ENCODE assay signal across 30 cellular contexts in the genomic region with DNA sequence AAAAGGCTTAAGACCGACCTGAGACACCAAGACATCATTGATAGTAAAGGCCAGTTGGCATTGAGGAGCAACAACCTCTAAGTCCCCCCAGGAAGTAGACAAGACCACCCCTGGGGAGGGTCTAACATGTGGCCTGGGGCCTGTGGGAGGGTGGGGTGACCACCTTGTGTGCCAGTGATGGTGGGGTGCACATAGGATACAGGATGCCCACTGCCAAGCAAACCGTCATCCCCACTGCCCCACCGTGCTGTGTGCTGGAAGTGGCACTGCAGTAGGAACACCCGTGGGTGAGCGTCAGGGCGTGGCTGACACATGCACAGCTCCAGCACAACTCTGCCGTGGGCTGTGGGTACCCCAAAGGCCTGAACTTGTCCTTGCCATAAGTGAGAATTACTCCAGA.
"Had no signal": no experiment of that assay in that cellular context is flagged by ENCODE, and none has a peak within 500 bp of the region (broad histone marks: within the 10 kb centered on the region; RNA-seq: fewer than 3 reads in every experiment).

No MANE protein-coding gene starts in this region.

- H3K36me3 Mint-ChIP-seq: naive B cell; naive thymus-derived CD8-positive, alpha-beta T cell; natural killer cell treated with Interleukin-12 subunit alpha and Interleukin-12 subunit beta and Interleukin-15 and Interleukin-18, amount 100 ng/mL, for 72 hours; stimulated activated naive B cell treated with anti-CD40 and anti-IgM and Interleukin-4, amounts not matched to agents 10 μg/mL and 1 μg/mL and 100 μg/mL, for 72 hours; type B pancreatic cell had no signal

- H3K4me3 ChIP-seq: ovary, psoas muscle, skin epidermis, smooth muscle cell, spleen, stomach, thoracic aorta, thyroid gland, transverse colon, uterus had no signal

- H3K9me3 Mint-ChIP-seq: naive thymus-derived CD8-positive, alpha-beta T cell; natural killer cell treated with Interleukin-12 subunit alpha and Interleukin-12 subunit beta and Interleukin-15 and Interleukin-18, amount 100 ng/mL, for 72 hours; stimulated activated naive CD8-positive, alpha-beta T cell treated with anti-CD3 and anti-CD28 coated beads, Interleukin-15, Interleukin-2, amounts not matched to agents 100 ng/mL and 50 ng/mL, for 24 hours; type B pancreatic cell had no signal

- H3K27ac ChIP-seq: ovary, parathyroid adenoma, psoas muscle, skin epidermis, spleen, stomach, thoracic aorta, thyroid gland, transverse colon, uterus had no signal

- H3K27ac Mint-ChIP-seq: naive B cell; natural killer cell treated with Interleukin-12 subunit alpha and Interleukin-12 subunit beta and Interleukin-15 and Interleukin-18, amount 100 ng/mL, for 72 hours; nephron progenitor cell; progenitor cell of endocrine pancreas; stimulated activated naive B cell treated with anti-CD40 and anti-IgM and Interleukin-4, amounts not matched to agents 10 μg/mL and 1 μg/mL and 100 μg/mL, for 72 hours; stimulated activated naive CD8-positive, alpha-beta T cell treated with anti-CD3 and anti-CD28 coated beads, Interleukin-15, Interleukin-2, amounts not matched to agents 100 ng/mL and 50 ng/mL, for 24 hours; type B pancreatic cell had no signal

- H3K36me3 ChIP-seq: ovary, spleen, stomach, thoracic aorta, thyroid gland, transverse colon, uterus had no signal

- H3K27me3 Mint-ChIP-seq: progenitor cell of endocrine pancreas; stimulated activated naive CD8-positive, alpha-beta T cell treated with anti-CD3 and anti-CD28 coated beads, Interleukin-15, Interleukin-2, amounts not matched to agents 100 ng/mL and 50 ng/mL, for 24 hours; type B pancreatic cell had no signal

- H3K4me3 Mint-ChIP-seq: naive thymus-derived CD8-positive, alpha-beta T cell; natural killer cell treated with Interleukin-12 subunit alpha and Interleukin-12 subunit beta and Interleukin-15 and Interleukin-18, amount 100 ng/mL, for 72 hours; nephron progenitor cell; neural crest cell; stimulated activated naive B cell treated with anti-CD40 and anti-IgM and Interleukin-4, amounts not matched to agents 10 μg/mL and 1 μg/mL and 100 μg/mL, for 72 hours; stimulated activated naive CD8-positive, alpha-beta T cell treated with anti-CD3 and anti-CD28 coated beads, Interleukin-15, Interleukin-2, amounts not matched to agents 100 ng/mL and 50 ng/mL, for 24 hours; type B pancreatic cell had no signal

- ATAC-seq: naive thymus-derived CD8-positive, alpha-beta T cell; natural killer cell treated with Interleukin-12 subunit alpha and Interleukin-12 subunit beta and Interleukin-15 and Interleukin-18, amount 100 ng/mL, for 72 hours; psoas muscle; right cardiac atrium; sciatic nerve; stimulated activated naive B cell treated with anti-CD40 and anti-IgM and Interleukin-4, amounts not matched to agents 10 μg/mL and 1 μg/mL and 100 μg/mL, for 72 hours had no signal

- H3K9me3 ChIP-seq: ovary, psoas muscle, spleen, stomach, thoracic aorta, thyroid gland, transverse colon, uterus had no signal

- H3K4me1 Mint-ChIP-seq: naive B cell had no signal

- DNase-seq: naive B cell; naive thymus-derived CD8-positive, alpha-beta T cell; nephron progenitor cell; occipital lobe; ovary; posterior cingulate gyrus; psoas muscle; right cardiac atrium; spleen; stimulated activated CD4-positive, alpha-beta T cell treated with anti-CD3 and anti-CD28 coated beads, Interleukin-12 subunit alpha, Interleukin-12 subunit beta, amount 100 ng/mL, for 4 hours; stimulated activated CD4-positive, alpha-beta T cell treated with anti-CD3 and anti-CD28 coated beads, Interleukin-1b, Interleukin-23, amount 100 ng/mL, for 48 hours; stimulated activated CD4-positive, alpha-beta T cell treated with anti-CD3 and anti-CD28 coated beads, Interleukin-4, amount 100 ng/mL, for 1 hour; stimulated activated CD4-positive, alpha-beta T cell treated with anti-CD3 and anti-CD28 coated beads, Interleukin-4, amount 100 ng/mL, for 4 hours; stimulated activated CD8-positive, alpha-beta memory T cell treated with anti-CD3 and anti-CD28 coated beads, Interleukin-4, amount 100 ng/mL, for 48 hours; stimulated activated naive B cell treated with anti-CD40 and anti-IgM and Interleukin-4, amounts not matched to agents 10 μg/mL and 1 μg/mL and 100 μg/mL, for 72 hours; stimulated activated naive CD4-positive, alpha-beta T cell treated with Interleukin-2 at 50 U/mL for 16 hours; stomach; thyroid gland; transverse colon; uterus had no signal

- H3K27me3 ChIP-seq: ovary, spleen, stomach, thyroid gland, transverse colon, uterus had no signal

- H3K4me1 ChIP-seq: spleen, stomach, thyroid gland, transverse colon, uterus had no signal
